In the genomic region with DNA sequence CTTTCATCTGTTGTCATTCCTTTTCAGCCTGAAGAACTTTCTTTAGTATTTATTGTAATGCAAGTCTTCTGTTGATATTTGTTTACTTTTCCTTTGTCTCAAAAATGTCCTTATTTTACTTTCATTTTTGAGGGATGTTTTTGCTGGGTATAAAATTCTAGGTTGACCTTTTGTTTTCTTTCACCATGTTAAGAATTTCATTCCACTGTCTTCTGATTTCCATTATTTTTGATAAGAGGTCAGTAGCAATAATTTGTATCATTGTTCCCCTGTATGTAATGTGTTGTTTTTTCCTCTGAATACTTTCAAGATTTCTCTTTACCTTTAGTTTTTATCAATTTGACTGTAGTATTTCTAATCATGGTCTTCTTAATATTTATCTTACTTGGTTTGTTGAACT, we compare ENCODE assay signal across 17 cellular contexts.
A peak's percentile ranks its signal among the peaks of the same experiment; 100 is the strongest.
DNase-seq lines count a peak whose midpoint lies in the region; ATAC-seq, FAIRE-seq and TF ChIP-seq lines count a peak whose summit lies in the region.
"Had no signal": no experiment of that assay in that cellular context is flagged by ENCODE, and none has a peak within 500 bp of the region (broad histone marks: within the 10 kb centered on the region; RNA-seq: fewer than 3 reads in every experiment).

No MANE protein-coding gene starts in this region.

- H3K36me3 ChIP-seq in adipocyte (ENCODE audit: control insufficient read depth, insufficient read depth, low read length, severe bottlenecking) = no peaks in the 10 kb centered on the region
- H3K36me3 ChIP-seq: SJCRH30 had no signal

- DNase-seq in ACHN (peak; percentile 3), H54 (ENCODE audit: insufficient read length, low spot score) (no peak), adipocyte (ENCODE audit: low read depth) (no peak), GDM1 (lab: John Stamatoyannopoulos, UW) (no peak), Kasumi-1 (lab: John Stamatoyannopoulos, UW) (no peak)
- DNase-seq: Caco-2; DMS153; GOT3; NCI-H1105; NCI-H1694; NCI-H2107; NCI-H446 treated with DMSO at 0.1 percent for 48 hours; NK-92 treated with Interleukin-12 subunit alpha and Interleukin-12 subunit beta, amount 100 ng/mL, for 24 hours; PC-3; SJCRH30 had no signal

- no peaks in the 10 kb centered on the region for H3K27me3 ChIP-seq in adipocyte (replicated peaks; ENCODE audit: control insufficient read depth, insufficient read depth, low read length)
- H3K27me3 ChIP-seq: SJCRH30 had no signal

- in situ Hi-C loops in ACHN (cut with HindIII; ENCODE audit: low pct_ligation_motif_present, low pct_unique_long_range_greater_than_20kb, low sequenced_read_pairs) = no loop called here

- no peaks in the 10 kb centered on the region for H3K4me1 ChIP-seq in adipocyte (ENCODE audit: control insufficient read depth, insufficient read depth, low read length)
- H3K4me1 ChIP-seq: Caco-2, SJCRH30 had no signal

- peak overlapping the region; percentile 41 for H3K4me3 ChIP-seq in adipocyte (ENCODE audit: low read length)
- H3K4me3 ChIP-seq: SJCRH30 had no signal

- H3K9me3 ChIP-seq in adipocyte (ENCODE audit: control insufficient read depth, low read length) = peaks cover 21% of the 10 kb centered on the region
- H3K9me3 ChIP-seq: SJCRH30 had no signal

- FAIRE-seq in H54 (lab: Jason Lieb, UNC) (peak; percentile 60), islet of Langerhans (lab: Jason Lieb, UNC) (peak; percentile 51)

- no peak for ATAC-seq in HG02870 (IDR thresholded peaks at IDR 0.05; ENCODE audit: unreplicated experiment)
- ATAC-seq: PC-3 had no signal

- no peak overlapping the region for H3K9ac ChIP-seq in adipocyte (ENCODE audit: low read length)

- TF ChIP-seq POLR2A in H54 (IDR thresholded peaks at IDR 0.05; ENCODE audit: low read depth, low read length) = no peak
